11 cellular contexts compared by ENCODE assay signal in the genomic region with DNA sequence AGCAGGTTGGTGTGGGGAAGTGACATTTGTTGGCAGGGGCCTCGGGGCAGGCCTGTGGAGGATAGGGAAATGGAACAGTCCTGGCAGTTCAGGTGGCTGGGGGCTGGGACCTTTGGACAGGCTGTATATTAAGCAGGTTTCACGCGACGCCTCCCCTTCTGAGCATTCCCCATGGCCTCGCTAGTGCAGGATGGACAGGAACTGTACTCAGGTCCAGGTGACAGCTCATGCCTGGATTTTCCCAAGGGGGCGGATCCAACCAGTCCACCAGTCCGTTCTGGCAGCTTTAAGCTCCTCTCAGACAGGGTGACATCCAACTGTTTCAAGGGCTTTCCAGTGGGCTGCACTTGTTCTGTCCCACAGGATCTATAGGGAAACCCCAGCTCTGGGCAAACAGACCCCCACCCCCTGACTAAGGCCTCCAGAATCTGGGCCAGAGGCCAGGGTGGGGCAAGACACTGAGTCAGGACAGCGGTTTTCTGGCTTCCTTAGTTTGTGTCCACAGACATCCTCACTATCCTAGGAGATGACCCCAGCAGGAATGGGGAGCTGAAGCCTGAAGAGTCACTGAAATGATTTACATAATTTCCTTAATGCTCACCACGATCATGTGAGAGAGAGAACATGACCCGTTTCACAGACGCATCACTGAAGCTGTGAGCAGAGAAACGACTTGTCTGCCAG. TPM values are rescaled to one million over a fixed set of nuclear protein-coding genes. Genes with fewer than 3 reads are reported as not detected.
DNase-seq lines count a peak whose midpoint lies in the region; ATAC-seq and TF ChIP-seq lines count a peak whose summit lies in the region.
"Had no signal": no experiment of that assay in that cellular context is flagged by ENCODE, and none has a peak within 500 bp of the region (broad histone marks: within the 10 kb centered on the region; RNA-seq: fewer than 3 reads in every experiment).

No MANE protein-coding gene starts in this region.

- POLR2A ChIA-PET in activated CD8-positive, alpha-beta T cell treated with anti-CD3 and anti-CD28 coated beads for 36 hours (lab: Charles Lee): interaction anchor here (0.7 to 0.9 kb wide), 2 partner anchors 9 kb away, joined by 3 to 4 read pairs; no protein-coding TSS in a partner anchor
- POLR2A ChIA-PET in activated CD8-positive, alpha-beta T cell treated with anti-CD3 and anti-CD28 coated beads, Interleukin-2, amount 10 ng/mL, durations not matched to agents 7 days and 5 days (lab: Charles Lee): interaction anchor here (1.0 kb wide), 1 partner anchor 9 kb away, joined by 3 read pairs; no protein-coding TSS in a partner anchor

- peak; percentile 48 for DNase-seq in activated CD8-positive, alpha-beta T cell treated with anti-CD3 and anti-CD28 coated beads for 36 hours
- DNase-seq in activated CD8-positive, alpha-beta T cell treated with anti-CD3 and anti-CD28 coated beads, Interleukin-2, amount 10 ng/mL, durations not matched to agents 7 days and 5 days: no peak
- DNase-seq in T-helper 17 cell (no peak), fibroblast of the aortic adventitia (ENCODE audit: low read depth) (peak; percentile 88), NAMALWA (ENCODE audit: low spot score) (no peak), amygdala (lab: John Stamatoyannopoulos, UW) (no peak)
- DNase-seq in stimulated activated naive CD8-positive, alpha-beta T cell treated with anti-CD3 and anti-CD28 coated beads, Interleukin-15, Interleukin-2, amounts not matched to agents 100 U/mL and 50 U/mL, for 24 hours: peak; percentile 9
- DNase-seq: heart right ventricle, NCI-H774, substantia nigra had no signal

- H3K36me3 Mint-ChIP-seq in activated CD8-positive, alpha-beta T cell treated with anti-CD3 and anti-CD28 coated beads for 36 hours (ENCODE audit: low read depth): peaks cover 8% of the 10 kb centered on the region
- peaks cover 2% of the 10 kb centered on the region for H3K36me3 Mint-ChIP-seq in activated CD8-positive, alpha-beta T cell treated with anti-CD3 and anti-CD28 coated beads, Interleukin-2, amount 10 ng/mL, durations not matched to agents 7 days and 5 days (ENCODE audit: low read depth)
- no peaks in the 10 kb centered on the region for H3K36me3 Mint-ChIP-seq in T-helper 17 cell (ENCODE audit: low read depth)

- no peak overlapping the region for H3K4me3 ChIP-seq in fibroblast of the aortic adventitia (ENCODE audit: low read depth, low read length)
- H3K4me3 ChIP-seq: heart right ventricle had no signal

- no peak for ATAC-seq in activated CD8-positive, alpha-beta T cell treated with anti-CD3 and anti-CD28 coated beads for 36 hours
- no peak for ATAC-seq in activated CD8-positive, alpha-beta T cell treated with anti-CD3 and anti-CD28 coated beads, Interleukin-2, amount 10 ng/mL, durations not matched to agents 7 days and 5 days
- ATAC-seq in T-helper 17 cell (peak; percentile 51), HG02642 (IDR thresholded peaks at IDR 0.05; ENCODE audit: poor library complexity, unreplicated experiment) (no peak)
- no peak for ATAC-seq in stimulated activated naive CD8-positive, alpha-beta T cell treated with anti-CD3 and anti-CD28 coated beads, Interleukin-15, Interleukin-2, amounts not matched to agents 100 U/mL and 50 U/mL, for 24 hours

- no peak overlapping the region for H3K4me3 Mint-ChIP-seq in activated CD8-positive, alpha-beta T cell treated with anti-CD3 and anti-CD28 coated beads for 36 hours
- no peak overlapping the region for H3K4me3 Mint-ChIP-seq in activated CD8-positive, alpha-beta T cell treated with anti-CD3 and anti-CD28 coated beads, Interleukin-2, amount 10 ng/mL, durations not matched to agents 7 days and 5 days
- H3K4me3 Mint-ChIP-seq in T-helper 17 cell: peak overlapping the region; percentile 25

- H3K4me1 Mint-ChIP-seq in activated CD8-positive, alpha-beta T cell treated with anti-CD3 and anti-CD28 coated beads for 36 hours (ENCODE audit: low read depth): peaks cover 61% of the 10 kb centered on the region
- H3K4me1 Mint-ChIP-seq in activated CD8-positive, alpha-beta T cell treated with anti-CD3 and anti-CD28 coated beads, Interleukin-2, amount 10 ng/mL, durations not matched to agents 7 days and 5 days (ENCODE audit: low read depth): peaks cover 46% of the 10 kb centered on the region
- peaks cover 41% of the 10 kb centered on the region for H3K4me1 Mint-ChIP-seq in T-helper 17 cell

- CTCF ChIA-PET in activated CD8-positive, alpha-beta T cell treated with anti-CD3 and anti-CD28 coated beads for 36 hours (lab: Charles Lee): interaction anchor here (0.9 to 1.8 kb wide), 4 partner anchors 12 to 86 kb away, joined by 3 to 8 read pairs (median 4); no protein-coding TSS in a partner anchor
- CTCF ChIA-PET in activated CD8-positive, alpha-beta T cell treated with anti-CD3 and anti-CD28 coated beads, Interleukin-2, amount 10 ng/mL, durations not matched to agents 7 days and 5 days (lab: Charles Lee): interaction anchor here (0.8 to 2.2 kb wide), 4 partner anchors 9 to 85 kb away, joined by 3 to 6 read pairs (median 4); no protein-coding TSS in a partner anchor

- H3K9me3 ChIP-seq in T-helper 17 cell (ENCODE audit: control insufficient read depth, low read length, poor library complexity, severe bottlenecking): no peaks in the 10 kb centered on the region
- H3K9me3 ChIP-seq: heart right ventricle had no signal

- no peaks in the 10 kb centered on the region for H3K27me3 Mint-ChIP-seq in activated CD8-positive, alpha-beta T cell treated with anti-CD3 and anti-CD28 coated beads for 36 hours
- H3K27me3 Mint-ChIP-seq in activated CD8-positive, alpha-beta T cell treated with anti-CD3 and anti-CD28 coated beads, Interleukin-2, amount 10 ng/mL, durations not matched to agents 7 days and 5 days (ENCODE audit: low read depth): no peaks in the 10 kb centered on the region
- no peaks in the 10 kb centered on the region for H3K27me3 Mint-ChIP-seq in T-helper 17 cell

- TF ChIP-seq CTCF in activated CD8-positive, alpha-beta T cell treated with anti-CD3 and anti-CD28 coated beads for 36 hours (IDR thresholded peaks at IDR 0.05): no peak
- no peak for TF ChIP-seq CTCF in fibroblast of the aortic adventitia (IDR thresholded peaks at IDR 0.05; ENCODE audit: insufficient read depth, low read length)

- H3K9me3 Mint-ChIP-seq in activated CD8-positive, alpha-beta T cell treated with anti-CD3 and anti-CD28 coated beads for 36 hours: no peaks in the 10 kb centered on the region
- no peaks in the 10 kb centered on the region for H3K9me3 Mint-ChIP-seq in activated CD8-positive, alpha-beta T cell treated with anti-CD3 and anti-CD28 coated beads, Interleukin-2, amount 10 ng/mL, durations not matched to agents 7 days and 5 days (ENCODE audit: insufficient read depth)

- H3K27ac Mint-ChIP-seq in activated CD8-positive, alpha-beta T cell treated with anti-CD3 and anti-CD28 coated beads for 36 hours: peak overlapping the region; percentile 67
- no peak overlapping the region for H3K27ac Mint-ChIP-seq in activated CD8-positive, alpha-beta T cell treated with anti-CD3 and anti-CD28 coated beads, Interleukin-2, amount 10 ng/mL, durations not matched to agents 7 days and 5 days
- peak overlapping the region; percentile 88 for H3K27ac Mint-ChIP-seq in T-helper 17 cell

- intact Hi-C loops in activated CD8-positive, alpha-beta T cell treated with anti-CD3 and anti-CD28 coated beads for 36 hours (cut with micrococcal nuclease): no loop called here

RNA-seq across cellular contexts. Expression of a gene that starts 20.9 kb away (rescaled TPM):
- total RNA-seq in activated CD8-positive, alpha-beta T cell treated with anti-CD3 and anti-CD28 coated beads for 36 hours: 10 to 100 TPM; 61.5 to 64.1 TPM
- total RNA-seq in activated CD8-positive, alpha-beta T cell treated with anti-CD3 and anti-CD28 coated beads, Interleukin-2, amount 10 ng/mL, durations not matched to agents 7 days and 5 days: under 1 TPM; 0.55 to 0.61 TPM
- total RNA-seq in T-helper 17 cell (not detected), fibroblast of the aortic adventitia (ENCODE audit: low replicate concordance) (not detected in 2 replicates)
- total RNA-seq: heart right ventricle had no signal

RNA-seq across cellular contexts. Expression of a gene that starts 34.1 kb away (rescaled TPM):
- under 1 TPM; 0.25 to 0.98 TPM for total RNA-seq in activated CD8-positive, alpha-beta T cell treated with anti-CD3 and anti-CD28 coated beads for 36 hours
- not detected for total RNA-seq in activated CD8-positive, alpha-beta T cell treated with anti-CD3 and anti-CD28 coated beads, Interleukin-2, amount 10 ng/mL, durations not matched to agents 7 days and 5 days
- not detected for total RNA-seq in T-helper 17 cell
- not detected in 2 replicates for total RNA-seq in fibroblast of the aortic adventitia (ENCODE audit: low replicate concordance)
- total RNA-seq: heart right ventricle had no signal

Comparison
In these comparisons a context has a peak if more than half of its experiments do, and no peak if none do; other contexts are left out.
1. DNase-seq: peak in activated CD8-positive, alpha-beta T cell treated with anti-CD3 and anti-CD28 coated beads for 36 hours (single experiment), fibroblast of the aortic adventitia (single experiment) and stimulated activated naive CD8-positive, alpha-beta T cell treated with anti-CD3 and anti-CD28 coated beads, Interleukin-15, Interleukin-2, amounts not matched to agents 100 U/mL and 50 U/mL, for 24 hours (single experiment); none in activated CD8-positive, alpha-beta T cell treated with anti-CD3 and anti-CD28 coated beads, Interleukin-2, amount 10 ng/mL, durations not matched to agents 7 days and 5 days (single experiment), T-helper 17 cell (0 of 3), NAMALWA (single experiment) and amygdala (0 of 56).
2. RNA of a gene that starts 20.9 kb away (total RNA-seq): 61.5 to 64.1 TPM in activated CD8-positive, alpha-beta T cell treated with anti-CD3 and anti-CD28 coated beads for 36 hours; 0.55 to 0.61 TPM in activated CD8-positive, alpha-beta T cell treated with anti-CD3 and anti-CD28 coated beads, Interleukin-2, amount 10 ng/mL, durations not matched to agents 7 days and 5 days, not detected in T-helper 17 cell and not detected in fibroblast of the aortic adventitia; every median in the first group is over 10 times any median in the second.